19 cellular contexts compared by ENCODE assay signal in the genomic region with DNA sequence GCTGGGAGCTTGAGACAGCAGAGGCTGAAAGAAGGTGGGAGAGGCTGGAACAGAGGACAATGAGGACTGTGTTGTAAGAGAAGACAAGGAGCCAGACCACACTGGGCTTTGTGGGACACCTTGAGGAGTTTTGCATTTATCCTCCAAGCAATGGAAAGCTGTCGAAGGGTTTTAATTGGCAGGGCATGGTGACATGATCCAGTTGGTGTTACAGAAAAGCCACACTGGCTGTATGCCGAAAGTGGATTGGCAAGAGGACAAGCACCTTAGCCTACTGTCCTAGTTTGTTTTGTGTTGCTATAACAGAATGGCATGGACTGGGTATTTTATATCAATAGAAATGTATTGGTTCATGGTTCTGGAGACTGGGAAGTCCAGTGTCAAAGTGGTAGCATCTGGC. TPM values are rescaled to one million over a fixed set of nuclear protein-coding genes. Genes with fewer than 3 reads are reported as not detected.
"Had no signal": no experiment of that assay in that cellular context is flagged by ENCODE, and none has a peak within 500 bp of the region (broad histone marks: within the 10 kb centered on the region; RNA-seq: fewer than 3 reads in every experiment).

No MANE protein-coding gene starts in this region.

- H3K9me3 ChIP-seq: SJSA1 had no signal

- ATAC-seq: activated CD4-positive, CD25-positive, alpha-beta regulatory T cell treated with anti-CD3 and anti-CD28 coated beads, Interleukin-2, amount 50 U/mL, for 24 hours; activated CD8-positive, alpha-beta T cell treated with anti-CD3 and anti-CD28 coated beads for 36 hours; activated T-cell treated with anti-CD3 and anti-CD28 coated beads, Interleukin-2, amount 50 U/mL, for 72 hours; Panc1 had no signal

- H3K27ac ChIP-seq: SJSA1 had no signal

- H3K27me3 ChIP-seq: SJSA1 had no signal

- H3K36me3 ChIP-seq: SJSA1 had no signal

- H3K4me3 ChIP-seq: SJSA1 had no signal

- DNase-seq: activated CD4-positive, alpha-beta T cell treated with anti-CD3 and anti-CD28 coated beads for 4 hours; activated CD8-positive, alpha-beta memory T cell treated with anti-CD3 and anti-CD28 coated beads, Interleukin-2, amount 50 U/mL, for 4 hours; activated CD8-positive, alpha-beta T cell treated with anti-CD3 and anti-CD28 coated beads for 36 hours; activated gamma-delta T cell treated with Interleukin-2 at 50 U/mL for 16 hours; activated naive CD4-positive, alpha-beta T cell treated with anti-CD3 and anti-CD28 coated beads, Interleukin-2, amount 10 ng/mL, durations not matched to agents 7 days and 5 days; activated naive CD8-positive, alpha-beta T cell treated with anti-CD3 and anti-CD28 coated beads for 36 hours; activated T-cell treated with anti-CD3 and anti-CD28 coated beads, Interleukin-2, amount 50 U/mL, for 72 hours; anterior cingulate cortex; Karpas-422; NCI-H1930; NCI-H526; NCI-H774; NK-92 treated with Interleukin-12 subunit alpha and Interleukin-12 subunit beta, amount 100 ng/mL, for 24 hours; SHP77 had no signal

RNA-seq across cellular contexts. Expression of gene APLNR, which starts 14.0 kb away (rescaled TPM):
- total RNA-seq: activated CD8-positive, alpha-beta T cell treated with anti-CD3 and anti-CD28 coated beads for 36 hours; activated naive CD8-positive, alpha-beta T cell treated with anti-CD3 and anti-CD28 coated beads for 36 hours; activated T-cell treated with anti-CD3 and anti-CD28 coated beads, Interleukin-2, amount 50 U/mL, for 72 hours; activated T-helper 2 cell treated with anti-CD3 and anti-CD28 coated beads, Interferon-gamma antibody, Interleukin-2, Interleukin-4, amounts not matched to agents 10 μg/mL and 5 μg/mL and 100 μg/mL, durations not matched to agents 14 hours and 24 hours and 36 hours; NCI-H460; SJSA1 had no signal
